Comparison of ENCODE assay signal across 11 cellular contexts in genomic region chr18:57728941-57729511, GRCh38.
DNase-seq lines count a peak whose midpoint lies in the region; ATAC-seq and TF ChIP-seq lines count a peak whose summit lies in the region.
"Had no signal": no experiment of that assay in that cellular context is flagged by ENCODE, and none has a peak within 500 bp of the region (broad histone marks: within the 10 kb centered on the region; RNA-seq: fewer than 3 reads in every experiment).

No MANE protein-coding gene starts in this region.

- no peak for TF ChIP-seq POLR2A in HCT116 (IDR thresholded peaks at IDR 0.05; ENCODE audit: borderline replicate concordance, extremely low read depth, insufficient read depth, insufficient read length)
- TF ChIP-seq POLR2A in thyroid gland (IDR thresholded peaks at IDR 0.05), result no peak

- peak overlapping the region; percentile 7; the same call in 1 of the 2 replicates for H3K9ac ChIP-seq in HCT116 (ENCODE audit: low read length)

- H3K9me3 ChIP-seq in HCT116 (ENCODE audit: control insufficient read depth in 1 of 2, insufficient read depth in 1 of 2, low read depth in 1 of 2, low read length in 2 of 2) (no peaks in the 10 kb centered on the region), thyroid gland (no peaks in the 10 kb centered on the region)

- H3K27me3 ChIP-seq in HCT116 (ENCODE audit: insufficient read depth, low read length) (no peaks in the 10 kb centered on the region), thyroid gland (no peaks in the 10 kb centered on the region)

- H3K27ac ChIP-seq in HCT116 (ENCODE audit: low read depth, low read length) (peak overlapping the region; percentile 28; the same call in 1 of the 2 replicates), RWPE1 (peak overlapping the region; percentile 65), thyroid gland (peak overlapping the region in 2 of 3 donors; percentile 8 to 49)

- no peaks in the 10 kb centered on the region for H3K79me2 ChIP-seq in HCT116 (ENCODE audit: insufficient read depth, low read length)

- no peak for TF ChIP-seq CTCF in HCT116 (IDR thresholded peaks at IDR 0.05 in 2 of 3, conservative IDR thresholded peaks at IDR 0.05 in 1 of 3; ENCODE audit: borderline replicate concordance in 1 of 3, insufficient read depth in 1 of 3, low read depth in 2 of 3, low read length in 2 of 3)
- no peak for TF ChIP-seq CTCF in RWPE1 (conservative IDR thresholded peaks at IDR 0.05; ENCODE audit: low read depth)
- no peak for TF ChIP-seq CTCF in fibroblast of mammary gland (conservative IDR thresholded peaks at IDR 0.05; ENCODE audit: control insufficient read depth, insufficient read depth, low read depth, low read length)
- no peak for TF ChIP-seq CTCF in thyroid gland (IDR thresholded peaks at IDR 0.05)

- H3K4me1 ChIP-seq in HCT116 (ENCODE audit: control insufficient read depth in 1 of 2, insufficient read depth in 2 of 2, low read length in 2 of 2), result peaks cover 10 to 26% of the 10 kb centered on the region in 2 experiments
- H3K4me1 ChIP-seq in thyroid gland, result peaks cover 0 to 23% of the 10 kb centered on the region in 2 donors

- TSS peak; percentile 40 for BruUV-seq in HCT116 (replicated peaks; lab: Mats Ljungman, UMichigan)

- intact Hi-C loops in HCT116 (cut with micrococcal nuclease) (no loop called here), thyroid gland (cut with DNase I) (no loop called here)

- no peaks in the 10 kb centered on the region for H4K20me1 ChIP-seq in HCT116 (ENCODE audit: insufficient read depth)

- peak; percentile 75 for ATAC-seq in HCT116
- ATAC-seq in GM18873 (IDR thresholded peaks at IDR 0.05; ENCODE audit: low FRiP score, unreplicated experiment), result no peak
- ATAC-seq: stimulated activated naive CD8-positive, alpha-beta T cell treated with anti-CD3 and anti-CD28 coated beads, Interleukin-15, Interleukin-2, amounts not matched to agents 100 U/mL and 50 U/mL, for 24 hours had no signal

- POLR2A ChIA-PET in HCT116 (lab: Charles Lee), result no interaction called here
- POLR2A ChIA-PET in RWPE1 (lab: Yijun Ruan, JAX; ENCODE audit: low non-redundant PET), result no interaction called here

- no peak overlapping the region for H2AFZ ChIP-seq in HCT116 (ENCODE audit: low read depth, low read length, poor library complexity, severe bottlenecking)

- peak overlapping the region; percentile 68 for H3K4me2 ChIP-seq in HCT116 (ENCODE audit: low read length)

- DNase-seq in HCT116 (ENCODE audit: low read depth, low spot score) (no peak), RWPE1 (ENCODE audit: low spot score) (no peak), fibroblast of mammary gland (ENCODE audit: low read depth) (peak; percentile 30), thyroid gland (no peak), NCI-H2227 treated with DMSO at 0.1 percent for 48 hours (lab: John Stamatoyannopoulos, UW) (no peak), NCI-H1694 (lab: John Stamatoyannopoulos, UW) (no peak)
- DNase-seq: activated CD8-positive, alpha-beta memory T cell treated with anti-CD3 and anti-CD28 coated beads for 24 hours; activated naive CD8-positive, alpha-beta T cell treated with anti-CD3 and anti-CD28 coated beads, Interleukin-2, amount 10 ng/mL, durations not matched to agents 7 days and 5 days; effector CD8-positive, alpha-beta T cell; stimulated activated naive CD8-positive, alpha-beta T cell treated with anti-CD3 and anti-CD28 coated beads, Interleukin-15, Interleukin-2, amounts not matched to agents 100 U/mL and 50 U/mL, for 24 hours had no signal

- 57 to 59% methylated on average over 11 of the region's 11 CpGs for WGBS in thyroid gland, 2 donors

- no peaks in the 10 kb centered on the region for H3K9me2 ChIP-seq in HCT116 (ENCODE audit: insufficient read depth)

- H3K4me3 ChIP-seq in HCT116 (replicated peaks in 1 of 2; ENCODE audit: low read depth in 1 of 2, low read length in 2 of 2), result peak overlapping the region in 1 of 2 experiments; percentile 34; a peak in 1 of 4 replicates
- no peak overlapping the region for H3K4me3 ChIP-seq in fibroblast of mammary gland (ENCODE audit: control insufficient read depth, low read depth, low read length)
- no peak overlapping the region for H3K4me3 ChIP-seq in thyroid gland (replicated peaks in 1 of 3)

- RAD21 ChIA-PET in HCT116 (lab: Charles Lee; ENCODE audit: low non-redundant PET in 1 of 2, low total read pairs in 2 of 2, uncharacterized antibody in 2 of 2, unreplicated experiment in 2 of 2), result no interaction called here

- H3K36me3 ChIP-seq in HCT116 (ENCODE audit: control insufficient read depth in 1 of 2, insufficient read depth in 2 of 2, low read length in 2 of 2), result no peaks in the 10 kb centered on the region
- H3K36me3 ChIP-seq in thyroid gland, result peaks cover 0 to 4% of the 10 kb centered on the region in 2 donors

- CTCF ChIA-PET in HCT116 (lab: Charles Lee) (no interaction called here), RWPE1 (lab: Yijun Ruan, JAX) (interaction anchor here (0.6 kb wide), 1 partner anchor 132 kb away, joined by 4 read pairs; no protein-coding TSS in a partner anchor)

- no peak for TF ChIP-seq RAD21 in HCT116 (IDR thresholded peaks at IDR 0.05; ENCODE audit: low read depth)

TF ChIP-seq in HCT116, 20 proteins besides CTCF, POLR2A, EP300 and RAD21 (continues in another document):
- TF ChIP-seq, protein P1, sequence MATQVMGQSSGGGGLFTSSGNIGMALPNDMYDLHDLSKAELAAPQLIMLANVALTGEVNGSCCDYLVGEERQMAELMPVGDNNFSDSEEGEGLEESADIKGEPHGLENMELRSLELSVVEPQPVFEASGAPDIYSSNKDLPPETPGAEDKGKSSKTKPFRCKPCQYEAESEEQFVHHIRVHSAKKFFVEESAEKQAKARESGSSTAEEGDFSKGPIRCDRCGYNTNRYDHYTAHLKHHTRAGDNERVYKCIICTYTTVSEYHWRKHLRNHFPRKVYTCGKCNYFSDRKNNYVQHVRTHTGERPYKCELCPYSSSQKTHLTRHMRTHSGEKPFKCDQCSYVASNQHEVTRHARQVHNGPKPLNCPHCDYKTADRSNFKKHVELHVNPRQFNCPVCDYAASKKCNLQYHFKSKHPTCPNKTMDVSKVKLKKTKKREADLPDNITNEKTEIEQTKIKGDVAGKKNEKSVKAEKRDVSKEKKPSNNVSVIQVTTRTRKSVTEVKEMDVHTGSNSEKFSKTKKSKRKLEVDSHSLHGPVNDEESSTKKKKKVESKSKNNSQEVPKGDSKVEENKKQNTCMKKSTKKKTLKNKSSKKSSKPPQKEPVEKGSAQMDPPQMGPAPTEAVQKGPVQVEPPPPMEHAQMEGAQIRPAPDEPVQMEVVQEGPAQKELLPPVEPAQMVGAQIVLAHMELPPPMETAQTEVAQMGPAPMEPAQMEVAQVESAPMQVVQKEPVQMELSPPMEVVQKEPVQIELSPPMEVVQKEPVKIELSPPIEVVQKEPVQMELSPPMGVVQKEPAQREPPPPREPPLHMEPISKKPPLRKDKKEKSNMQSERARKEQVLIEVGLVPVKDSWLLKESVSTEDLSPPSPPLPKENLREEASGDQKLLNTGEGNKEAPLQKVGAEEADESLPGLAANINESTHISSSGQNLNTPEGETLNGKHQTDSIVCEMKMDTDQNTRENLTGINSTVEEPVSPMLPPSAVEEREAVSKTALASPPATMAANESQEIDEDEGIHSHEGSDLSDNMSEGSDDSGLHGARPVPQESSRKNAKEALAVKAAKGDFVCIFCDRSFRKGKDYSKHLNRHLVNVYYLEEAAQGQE (IDR thresholded peaks at IDR 0.05; ENCODE audit: low read depth), result no peak
- no peak for TF ChIP-seq SRF (IDR thresholded peaks at IDR 0.05; ENCODE audit: low read depth)
- no peak; the same call in 1 of the 2 replicates for TF ChIP-seq JUND (IDR thresholded peaks at IDR 0.05)
- TF ChIP-seq TCF7L2 (IDR thresholded peaks at IDR 0.05; ENCODE audit: borderline replicate concordance, extremely low read depth, insufficient read depth, insufficient read length), result no peak
- TF ChIP-seq ZFX (IDR thresholded peaks at IDR 0.05), result no peak
- TF ChIP-seq CBX3 (IDR thresholded peaks at IDR 0.05; ENCODE audit: low read depth), result no peak
- TF ChIP-seq POLR2AphosphoS5 (IDR thresholded peaks at IDR 0.05; ENCODE audit: low read depth, low read length), result no peak
- TF ChIP-seq SP1 (IDR thresholded peaks at IDR 0.05; ENCODE audit: low read depth), result no peak; the same call in 1 of the 2 replicates
- TF ChIP-seq ZBTB33 (IDR thresholded peaks at IDR 0.05; ENCODE audit: extremely low read depth, insufficient replicate concordance, low read length), result no peak
- TF ChIP-seq EZH2 (IDR thresholded peaks at IDR 0.05), result no peak
- TF ChIP-seq SIN3A (IDR thresholded peaks at IDR 0.05; ENCODE audit: low read depth), result no peak
- TF ChIP-seq, protein P2, sequence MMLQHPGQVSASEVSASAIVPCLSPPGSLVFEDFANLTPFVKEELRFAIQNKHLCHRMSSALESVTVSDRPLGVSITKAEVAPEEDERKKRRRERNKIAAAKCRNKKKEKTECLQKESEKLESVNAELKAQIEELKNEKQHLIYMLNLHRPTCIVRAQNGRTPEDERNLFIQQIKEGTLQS (IDR thresholded peaks at IDR 0.05), result no peak
- TF ChIP-seq EZH2phosphoT487 (IDR thresholded peaks at IDR 0.05; ENCODE audit: borderline replicate concordance), result no peak
- TF ChIP-seq ELF1 (IDR thresholded peaks at IDR 0.05; ENCODE audit: borderline replicate concordance, low read depth), result 0 out of 2 replicates have a peak, but pooled peaks have one; percentile 21
- no peak for TF ChIP-seq YY1 (IDR thresholded peaks at IDR 0.05; ENCODE audit: extremely low read depth, insufficient replicate concordance, low read depth, low read length)
- peak; percentile 0; the same call in 1 of the 2 replicates for TF ChIP-seq CEBPB (IDR thresholded peaks at IDR 0.05; ENCODE audit: low read depth)
- no peak for TF ChIP-seq EGR1 (IDR thresholded peaks at IDR 0.05; ENCODE audit: low read depth)
- TF ChIP-seq FOSL1 (IDR thresholded peaks at IDR 0.05; ENCODE audit: low read depth), result peak; percentile 31; the same call in 1 of the 2 replicates
